Comparison of ENCODE assay signal across 1 cellular context in the genomic region with DNA sequence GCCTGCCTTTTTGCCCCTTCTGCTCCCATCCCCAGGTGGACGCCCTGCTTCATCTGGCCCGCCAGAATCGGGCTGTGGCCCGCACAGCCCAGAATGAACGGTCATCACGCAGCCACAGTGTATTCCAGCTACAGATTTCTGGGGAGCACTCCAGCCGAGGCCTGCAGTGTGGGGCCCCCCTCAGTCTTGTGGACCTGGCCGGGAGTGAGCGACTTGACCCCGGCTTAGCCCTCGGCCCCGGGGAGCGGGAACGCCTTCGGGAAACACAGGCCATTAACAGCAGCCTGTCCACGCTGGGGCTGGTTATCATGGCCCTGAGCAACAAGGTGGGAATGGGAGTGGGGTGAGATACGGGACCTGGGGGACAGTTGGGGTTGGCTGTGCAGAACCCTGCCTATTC.
A peak's percentile ranks its signal among the peaks of the same experiment; 100 is the strongest.
TF ChIP-seq lines count a peak whose summit lies in the region.

No MANE protein-coding gene starts in this region.

TF ChIP-seq in K562, 482 proteins besides CTCF, POLR2A, EP300 and RAD21:
- TF ChIP-seq ZNF79 (CRISPR knock-in tag; IDR thresholded peaks at IDR 0.05; ENCODE audit: low read depth) (no peak), SIRT6 (IDR thresholded peaks at IDR 0.05; ENCODE audit: low read depth, low read length) (no peak), NR2C1 (IDR thresholded peaks at IDR 0.05) (no peak), NR2C1 (tag; IDR thresholded peaks at IDR 0.05) (no peak), RBM22 (IDR thresholded peaks at IDR 0.05; ENCODE audit: low read depth, low read length, poor library complexity, severe bottlenecking) (peak; percentile 67), POLR2G (IDR thresholded peaks at IDR 0.05; ENCODE audit: low read depth, low read length) (peak; percentile 71), ETV6 (IDR thresholded peaks at IDR 0.05; ENCODE audit: borderline replicate concordance in 1 of 2, low read depth in 2 of 2, low read length in 1 of 2) (no peak), ETV6 (CRISPR knock-in tag; IDR thresholded peaks at IDR 0.05; ENCODE audit: borderline replicate concordance) (no peak), SETDB1 (IDR thresholded peaks at IDR 0.05; ENCODE audit: low read length) (no peak)
